Comparison of ENCODE assay signal across 10 cellular contexts in genomic region chr1:58841455-58841854, GRCh38. TPM values are rescaled to one million over a fixed set of nuclear protein-coding genes. Genes with fewer than 3 reads are reported as not detected.
DNase-seq lines count a peak whose midpoint lies in the region; ATAC-seq and TF ChIP-seq lines count a peak whose summit lies in the region.
"Had no signal": no experiment of that assay in that cellular context is flagged by ENCODE, and none has a peak within 500 bp of the region (broad histone marks: within the 10 kb centered on the region; RNA-seq: fewer than 3 reads in every experiment).

No MANE protein-coding gene starts in this region.

- no peaks in the 10 kb centered on the region for H3K27me3 ChIP-seq in CD4-positive, alpha-beta T cell (ENCODE audit: control insufficient read depth, insufficient read depth, low read length)
- no peaks in the 10 kb centered on the region for H3K27me3 ChIP-seq in gastroesophageal sphincter

- H3K27ac Mint-ChIP-seq in CD4-positive, alpha-beta T cell = no peak overlapping the region
- no peak overlapping the region for H3K27ac Mint-ChIP-seq in WTC11

- DNase-seq in CD4-positive, alpha-beta T cell = peak in 1 of 10 experiments; percentile 5
- DNase-seq in WTC11 (ENCODE audit: low spot score) (peak; percentile 30), left lobe of liver (ENCODE audit: low spot score) (no peak), COLO829 (ENCODE audit: low spot score) (no peak), GF-D8 (lab: John Stamatoyannopoulos, UW) (no peak)
- DNase-seq in activated CD8-positive, alpha-beta memory T cell treated with anti-CD3 and anti-CD28 coated beads, Interleukin-2, amount 50 U/mL, for 4 hours = no peak
- DNase-seq: cortex of kidney, retina had no signal

- no peak for TF ChIP-seq POLR2A in gastroesophageal sphincter (IDR thresholded peaks at IDR 0.05)

- POLR2A ChIA-PET in CD4-positive, alpha-beta T cell (lab: Charles Lee) = interaction anchor here (0.9 kb wide), 1 partner anchor 60 kb away, joined by 6 read pairs; no protein-coding TSS in a partner anchor
- POLR2A ChIA-PET in HEK293 (lab: Yijun Ruan, JAX) = no interaction called here
- POLR2A ChIA-PET in WTC11 (lab: Charles Lee) = no interaction called here

- H3K36me3 ChIP-seq in HEK293 (ENCODE audit: control insufficient read depth in 2 of 2, insufficient read depth in 1 of 2, low read length in 2 of 2) = no peaks in the 10 kb centered on the region
- no peaks in the 10 kb centered on the region for H3K36me3 ChIP-seq in gastroesophageal sphincter

- intact Hi-C loops in CD4-positive, alpha-beta T cell (cut with DNase I, micrococcal nuclease) = no loop called here

- H3K9me3 Mint-ChIP-seq in CD4-positive, alpha-beta T cell = no peaks in the 10 kb centered on the region
- H3K9me3 Mint-ChIP-seq in WTC11 = no peaks in the 10 kb centered on the region

- H3K4me3 ChIP-seq in HEK293 (ENCODE audit: low read depth, low read length) (no peak overlapping the region), gastroesophageal sphincter (no peak overlapping the region)

- CTCF ChIA-PET in CD4-positive, alpha-beta T cell (lab: Charles Lee) = interaction anchor here (0.5 to 1.0 kb wide), 4 partner anchors 22 to 64 kb away, joined by 3 read pairs; no protein-coding TSS in a partner anchor
- CTCF ChIA-PET in HEK293 (lab: Yijun Ruan, JAX) (interaction anchor here (0.6 to 1.2 kb wide), 8 partner anchors 13 to 323 kb away, joined by 3 read pairs; no protein-coding TSS in a partner anchor), WTC11 (lab: Charles Lee) (interaction anchor here (0.6 to 1.0 kb wide), 9 partner anchors 10 to 172 kb away, joined by 3 to 6 read pairs (median 5); partner anchors contain the start of gene JUN)

- peak; percentile 11 for TF ChIP-seq CTCF in CD4-positive, alpha-beta T cell (IDR thresholded peaks at IDR 0.05)
- TF ChIP-seq CTCF in HEK293 (tag by site-specific recombination; IDR thresholded peaks at IDR 0.05) (no peak), WTC11 (IDR thresholded peaks at IDR 0.05) (peak; percentile 55; the same call in 1 of the 2 replicates), gastroesophageal sphincter (IDR thresholded peaks at IDR 0.05) (peak in 2 of 4 experiments; percentile 8 to 38)

- ATAC-seq in CD4-positive, alpha-beta T cell (ENCODE audit: poor library complexity) = peak; percentile 34
- ATAC-seq in WTC11 (peak; percentile 84), left lobe of liver (peak; percentile 77), gastroesophageal sphincter (no peak)

- H3K4me3 Mint-ChIP-seq in CD4-positive, alpha-beta T cell = no peak overlapping the region
- no peak overlapping the region for H3K4me3 Mint-ChIP-seq in WTC11

- no peak for TF ChIP-seq EP300 in gastroesophageal sphincter (IDR thresholded peaks at IDR 0.05)

- no peak overlapping the region for H3K27ac ChIP-seq in CD4-positive, alpha-beta T cell (ENCODE audit: low read depth, low read length)
- no peak overlapping the region for H3K27ac ChIP-seq in HEK293 (ENCODE audit: extremely low read depth, low read depth, low read length)
- H3K27ac ChIP-seq in gastroesophageal sphincter = no peak overlapping the region

- no peaks in the 10 kb centered on the region for H3K27me3 Mint-ChIP-seq in CD4-positive, alpha-beta T cell
- no peaks in the 10 kb centered on the region for H3K27me3 Mint-ChIP-seq in WTC11 (ENCODE audit: low read depth)

- no peaks in the 10 kb centered on the region for H3K9me3 ChIP-seq in CD4-positive, alpha-beta T cell (ENCODE audit: control insufficient read depth, low read length)
- H3K9me3 ChIP-seq in HEK293 (ENCODE audit: control insufficient read depth, insufficient read depth, low read depth, low read length) (no peaks in the 10 kb centered on the region), gastroesophageal sphincter (no peaks in the 10 kb centered on the region)

- no peaks in the 10 kb centered on the region for H3K4me1 Mint-ChIP-seq in CD4-positive, alpha-beta T cell (ENCODE audit: low read depth)
- no peaks in the 10 kb centered on the region for H3K4me1 Mint-ChIP-seq in WTC11

- WGBS in gastroesophageal sphincter (ENCODE audit: low coverage in 1 of 2), 2 donors = 70 to 93% methylated on average over 2 of the region's 3 CpGs

- no peaks in the 10 kb centered on the region for H3K4me1 ChIP-seq in HEK293 (ENCODE audit: control insufficient read depth, insufficient read depth, low read length)
- no peaks in the 10 kb centered on the region for H3K4me1 ChIP-seq in gastroesophageal sphincter

- H3K36me3 Mint-ChIP-seq in CD4-positive, alpha-beta T cell (ENCODE audit: low read depth) = no peaks in the 10 kb centered on the region
- H3K36me3 Mint-ChIP-seq in WTC11 = no peaks in the 10 kb centered on the region

TF ChIP-seq in HEK293, 187 proteins besides CTCF, POLR2A, EP300 and RAD21:
- TF ChIP-seq YY2 (tag by site-specific recombination; IDR thresholded peaks at IDR 0.05) = 0 out of 2 replicates have a peak, but pooled peaks have one; percentile 34
- 0 out of 2 replicates have a peak, but pooled peaks have one; percentile 19 for TF ChIP-seq ZFHX2 (tag by site-specific recombination; conservative IDR thresholded peaks at IDR 0.05)
- peak; percentile 51; the same call in 1 of the 2 replicates for TF ChIP-seq ZNF341 (tag by site-specific recombination; IDR thresholded peaks at IDR 0.05; ENCODE audit: low read depth)
- TF ChIP-seq ZNF561 (tag by site-specific recombination; IDR thresholded peaks at IDR 0.05; ENCODE audit: borderline replicate concordance) = no peak

TF ChIP-seq in WTC11, 78 proteins besides CTCF, POLR2A, EP300 and RAD21:
- no peak for TF ChIP-seq RELA (CRISPR knock-in tag; IDR thresholded peaks at IDR 0.05; ENCODE audit: borderline replicate concordance)
- no peak for TF ChIP-seq OVOL2 (CRISPR knock-in tag; IDR thresholded peaks at IDR 0.05; ENCODE audit: borderline replicate concordance)
- TF ChIP-seq ZBTB43 (CRISPR knock-in tag; IDR thresholded peaks at IDR 0.05) = no peak
- no peak for TF ChIP-seq MAX (CRISPR knock-in tag; IDR thresholded peaks at IDR 0.05)
- TF ChIP-seq HMGA2 (CRISPR knock-in tag; IDR thresholded peaks at IDR 0.05) = no peak
- no peak for TF ChIP-seq TEAD1 (CRISPR knock-in tag; IDR thresholded peaks at IDR 0.05)
- no peak for TF ChIP-seq SMAD4 (CRISPR knock-in tag; IDR thresholded peaks at IDR 0.05)
- no peak for TF ChIP-seq GTF2I (CRISPR knock-in tag; conservative IDR thresholded peaks at IDR 0.05)
- TF ChIP-seq USF1 (CRISPR knock-in tag; IDR thresholded peaks at IDR 0.05) = no peak
- no peak for TF ChIP-seq CBFB (CRISPR knock-in tag; IDR thresholded peaks at IDR 0.05; ENCODE audit: low read depth)
- TF ChIP-seq NR1H2 (CRISPR knock-in tag; IDR thresholded peaks at IDR 0.05) = no peak
- no peak for TF ChIP-seq FOXJ3 (CRISPR knock-in tag; IDR thresholded peaks at IDR 0.05; ENCODE audit: borderline replicate concordance)
- TF ChIP-seq SP1 (CRISPR knock-in tag; conservative IDR thresholded peaks at IDR 0.05) = no peak

RNA-seq across cellular contexts. Expression of gene JUN, which starts 57.6 kb away (rescaled TPM):
- 100 to 1,000 TPM; 585 to 588 TPM for total RNA-seq in CD4-positive, alpha-beta T cell
- 15.9 to 22.1 TPM (median 21.4 TPM) in 3 replicates for total RNA-seq in WTC11 (2021)
- total RNA-seq in left lobe of liver = 12.4 TPM
- 100 to 1,000 TPM; 102 to 145 (median 105) TPM for total RNA-seq in gastroesophageal sphincter

Comparison
In these comparisons a context has a peak if more than half of its experiments do, and no peak if none do; other contexts are left out.
1. RNA of gene JUN, which starts 57.6 kb away (total RNA-seq): 585 to 588 TPM in CD4-positive, alpha-beta T cell; 102 to 145 TPM in gastroesophageal sphincter, 15.9 to 22.1 TPM in WTC11 and 12.4 TPM in left lobe of liver (single experiment); every median in the first group is over 4 times any median in the second.